Comparison of ENCODE assay signal across 29 cellular contexts in genomic region chr2:55734726-55735125, GRCh38.
"Had no signal": no experiment of that assay in that cellular context is flagged by ENCODE, and none has a peak within 500 bp of the region (broad histone marks: within the 10 kb centered on the region; RNA-seq: fewer than 3 reads in every experiment).

No MANE protein-coding gene starts in this region.

- H3K4me1 ChIP-seq: colonic mucosa, foreskin keratinocyte, gastrocnemius medialis, gastroesophageal sphincter, heart right ventricle had no signal

- H3K4me3 ChIP-seq: colonic mucosa, coronary artery, dorsolateral prefrontal cortex, esophagus muscularis mucosa, esophagus squamous epithelium, gastrocnemius medialis, gastroesophageal sphincter, heart left ventricle, heart right ventricle, hepatocyte had no signal

- H2AFZ ChIP-seq: hepatocyte had no signal

- DNase-seq: colonic mucosa; cortex of kidney; dermis blood vessel endothelial cell; dorsolateral prefrontal cortex; effector CD4-positive, alpha-beta T cell; effector CD8-positive, alpha-beta T cell; effector memory CD4-positive, alpha-beta T cell; effector memory CD8-positive, alpha-beta T cell; endodermal cell; erythroblast; esophagus squamous epithelium; foreskin fibroblast; foreskin keratinocyte; foreskin melanocyte; gastrocnemius medialis; glutamatergic neuron; head of caudate nucleus; heart left ventricle; heart right ventricle had no signal

- H3K36me3 ChIP-seq: colonic mucosa, esophagus muscularis mucosa, esophagus squamous epithelium, gastrocnemius medialis, gastroesophageal sphincter, heart left ventricle, heart right ventricle had no signal

- H3K4me2 ChIP-seq: hepatocyte had no signal

- H3K27ac ChIP-seq: colonic mucosa, coronary artery, dorsolateral prefrontal cortex, epithelial cell of prostate, esophagus muscularis mucosa, esophagus squamous epithelium, foreskin keratinocyte, gastrocnemius medialis, gastroesophageal sphincter, heart right ventricle, hepatocyte had no signal

- H3K27me3 ChIP-seq: colonic mucosa, dorsolateral prefrontal cortex, esophagus muscularis mucosa, esophagus squamous epithelium, foreskin keratinocyte, gastrocnemius medialis, gastroesophageal sphincter, heart left ventricle, hepatocyte had no signal

- H3K79me2 ChIP-seq: hepatocyte had no signal

- H3K9me3 ChIP-seq: colonic mucosa, esophagus muscularis mucosa, esophagus squamous epithelium, gastrocnemius medialis, gastroesophageal sphincter, heart left ventricle, heart right ventricle had no signal

- FAIRE-seq: colon, endometrium, endothelial cell of umbilical vein, frontal cortex had no signal

- ATAC-seq: effector memory CD8-positive, alpha-beta T cell; esophagus mucosa; foreskin keratinocyte; gastrocnemius medialis; gastroesophageal sphincter; heart left ventricle; heart right ventricle had no signal
